In the genomic region with DNA sequence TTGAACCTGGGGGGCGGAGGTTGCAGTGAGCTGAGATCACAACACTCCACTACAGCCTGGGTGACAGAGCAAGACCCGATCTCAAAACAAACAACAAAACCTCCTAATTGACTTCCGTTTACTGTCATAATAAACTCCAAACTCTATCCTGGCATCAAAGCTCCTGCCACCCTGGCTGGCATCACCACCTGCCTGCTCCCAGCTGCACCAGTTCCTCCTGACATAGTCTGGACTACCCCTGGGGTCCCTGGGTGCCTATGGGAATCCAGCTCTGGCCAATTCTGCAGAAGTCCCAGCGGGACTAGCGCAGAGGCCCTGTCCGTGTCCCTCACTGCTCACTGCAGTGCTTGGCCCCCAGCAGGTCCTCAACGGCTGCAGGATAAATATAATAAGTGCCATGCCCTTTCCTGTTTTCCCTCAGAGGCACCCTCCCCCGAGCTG, we compare ENCODE assay signal across 8 cellular contexts. TPM values are rescaled to one million over a fixed set of nuclear protein-coding genes. Genes with fewer than 3 reads are reported as not detected.
DNase-seq lines count a peak whose midpoint lies in the region; TF ChIP-seq lines count a peak whose summit lies in the region.

No MANE protein-coding gene starts in this region.

- no peaks in the 10 kb centered on the region for H3K9me3 Mint-ChIP-seq in endothelial cell (ENCODE audit: unreplicated experiment)
- H3K9me3 Mint-ChIP-seq in progenitor cell of endocrine pancreas (ENCODE audit: low read depth) = no peaks in the 10 kb centered on the region

- peaks cover 24% of the 10 kb centered on the region for H3K4me1 ChIP-seq in NT2/D1 (ENCODE audit: insufficient read depth, insufficient read length)

- no peaks in the 10 kb centered on the region for H3K27me3 ChIP-seq in NT2/D1 (ENCODE audit: insufficient read depth, insufficient read length)

- peak overlapping the region; percentile 79 for H3K4me3 ChIP-seq in GM12864 (ENCODE audit: low read depth, low read length)
- H3K4me3 ChIP-seq in NT2/D1 (ENCODE audit: insufficient read length, low read depth) = peak overlapping the region; percentile 93

- no peaks in the 10 kb centered on the region for H3K9me3 ChIP-seq in NT2/D1 (ENCODE audit: insufficient read depth, low read length)

- DNase-seq in GM12864 (ENCODE audit: low read depth) (no peak), NT2/D1 (ENCODE audit: low read depth, low spot score) (no peak), endothelial cell (ENCODE audit: low spot score) (no peak), progenitor cell of endocrine pancreas (ENCODE audit: low spot score, unreplicated experiment) (no peak), middle frontal gyrus (ENCODE audit: extremely low spot score, low spot score) (no peak), ureter (ENCODE audit: low spot score) (no peak), EL (no peak), NCI-H1048 (lab: John Stamatoyannopoulos, UW) (no peak)

- no peak overlapping the region for H3K27ac Mint-ChIP-seq in endothelial cell (ENCODE audit: unreplicated experiment)
- H3K27ac Mint-ChIP-seq in progenitor cell of endocrine pancreas = no peak overlapping the region

- H3K9ac ChIP-seq in NT2/D1 (ENCODE audit: insufficient read length, low read depth) = peak overlapping the region; percentile 90

- H3K27me3 Mint-ChIP-seq in endothelial cell (ENCODE audit: unreplicated experiment) (peaks cover 3% of the 10 kb centered on the region), progenitor cell of endocrine pancreas (no peaks in the 10 kb centered on the region)

- H3K36me3 Mint-ChIP-seq in endothelial cell (ENCODE audit: low read depth, unreplicated experiment) (peaks cover 7% of the 10 kb centered on the region), progenitor cell of endocrine pancreas (ENCODE audit: insufficient read depth) (peaks cover 1% of the 10 kb centered on the region)

- TF ChIP-seq CTCF in GM12864 (IDR thresholded peaks at IDR 0.05; ENCODE audit: low read depth, low read length, missing control alignments) = no peak
- no peak for TF ChIP-seq CTCF in endothelial cell (IDR thresholded peaks at IDR 0.05; ENCODE audit: unreplicated experiment)
- no peak for TF ChIP-seq CTCF in progenitor cell of endocrine pancreas (IDR thresholded peaks at IDR 0.05; ENCODE audit: unreplicated experiment)

- peaks cover 39% of the 10 kb centered on the region for H3K36me3 ChIP-seq in NT2/D1 (ENCODE audit: insufficient read depth, insufficient read length, low read length)

- H3K4me1 Mint-ChIP-seq in endothelial cell (ENCODE audit: unreplicated experiment) = peaks cover 14% of the 10 kb centered on the region
- peaks cover 11% of the 10 kb centered on the region for H3K4me1 Mint-ChIP-seq in progenitor cell of endocrine pancreas (ENCODE audit: low read depth)

- peak overlapping the region; percentile 92 for H3K4me3 Mint-ChIP-seq in endothelial cell (ENCODE audit: unreplicated experiment)
- peak overlapping the region; percentile 88 for H3K4me3 Mint-ChIP-seq in progenitor cell of endocrine pancreas (ENCODE audit: low read depth)

RNA-seq across cellular contexts. Expression of gene NTHL1, which starts 0.7 kb away (rescaled TPM):
- total RNA-seq in endothelial cell (ENCODE audit: unreplicated experiment) = 25.6 TPM
- 24.2 and 28.1 TPM in 2 replicates for total RNA-seq in progenitor cell of endocrine pancreas
- 11.8 TPM for total RNA-seq in ureter

RNA-seq across cellular contexts. Expression of gene TSC2, which starts 0.9 kb away (rescaled TPM):
- 180 TPM for total RNA-seq in endothelial cell (ENCODE audit: unreplicated experiment)
- total RNA-seq in progenitor cell of endocrine pancreas = 241 and 253 TPM in 2 replicates
- total RNA-seq in ureter = 178 TPM

RNA-seq across cellular contexts. Expression of gene NHERF2, which starts 20.2 kb away (rescaled TPM):
- total RNA-seq in endothelial cell (ENCODE audit: unreplicated experiment) (78.8 TPM), progenitor cell of endocrine pancreas (8.4 and 10.3 TPM in 2 replicates), ureter (106 TPM)

RNA-seq across cellular contexts. Expression of gene NPW, which starts 27.3 kb away (rescaled TPM):
- total RNA-seq in endothelial cell (ENCODE audit: unreplicated experiment) (0.82 TPM), progenitor cell of endocrine pancreas (5.0 and 5.3 TPM in 2 replicates), ureter (not detected)

RNA-seq across cellular contexts. Expression of gene ZNF598, which starts 37.3 kb away (rescaled TPM):
- total RNA-seq in endothelial cell (ENCODE audit: unreplicated experiment) (34.4 TPM), progenitor cell of endocrine pancreas (41.5 and 43.6 TPM in 2 replicates), ureter (46.4 TPM)
